In the genomic region with DNA sequence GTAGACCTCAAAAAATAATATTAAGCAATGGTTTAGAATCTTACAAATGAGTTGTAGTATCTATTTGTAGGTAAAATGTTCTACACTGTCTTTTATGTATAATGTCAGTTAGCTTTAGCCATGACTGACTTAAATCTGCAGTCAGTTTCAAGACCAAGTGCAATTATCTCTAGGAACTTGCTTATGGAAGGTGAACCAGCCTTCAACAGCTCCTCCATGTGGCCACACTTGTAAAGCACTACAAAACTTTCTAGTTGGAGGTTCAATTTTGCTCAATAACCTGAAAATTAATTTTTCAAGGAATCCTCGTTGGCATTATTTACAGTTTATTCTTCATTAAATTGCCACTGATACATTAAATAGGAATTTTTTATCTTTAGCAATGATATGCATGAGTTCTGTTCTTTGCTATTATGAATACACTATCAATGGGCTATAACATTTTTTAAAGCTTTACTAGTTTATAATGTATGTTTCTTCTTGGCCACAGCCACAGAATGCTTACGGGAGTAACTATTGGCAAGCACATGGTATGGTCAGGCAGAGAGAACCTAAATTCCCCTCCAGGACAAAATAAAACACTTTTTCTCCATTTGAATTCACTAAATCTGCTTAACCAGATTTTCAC, we compare ENCODE assay signal across 10 cellular contexts.
DNase-seq lines count a peak whose midpoint lies in the region; ATAC-seq and TF ChIP-seq lines count a peak whose summit lies in the region.
"Had no signal": no experiment of that assay in that cellular context is flagged by ENCODE, and none has a peak within 500 bp of the region (broad histone marks: within the 10 kb centered on the region; RNA-seq: fewer than 3 reads in every experiment).

No MANE protein-coding gene starts in this region.

- peak; percentile 43 for TF ChIP-seq CTCF in A673 (conservative IDR thresholded peaks at IDR 0.05; ENCODE audit: low read depth, low read length)
- TF ChIP-seq CTCF in GM12875 (IDR thresholded peaks at IDR 0.05; ENCODE audit: borderline replicate concordance, insufficient read depth, low read depth, low read length): peak; percentile 48
- TF ChIP-seq CTCF in choroid plexus epithelial cell (conservative IDR thresholded peaks at IDR 0.05; ENCODE audit: low read depth, low read length): peak; percentile 79
- TF ChIP-seq CTCF in nephron progenitor cell (IDR thresholded peaks at IDR 0.05): peak; percentile 65

- intact Hi-C loops in A673 (cut with micrococcal nuclease; ENCODE audit: unreplicated experiment): loop anchor here (5.0 kb wide), 1 partner anchor 325 kb away; no protein-coding TSS in a partner anchor

- H3K4me3 Mint-ChIP-seq in nephron progenitor cell: no peak overlapping the region
- H3K4me3 Mint-ChIP-seq in activated T-helper 17 cell treated with anti-CD3 and anti-CD28 coated beads, Interleukin-2, amount 50 U/mL, for 72 hours: no peak overlapping the region
- H3K4me3 Mint-ChIP-seq: dendritic cell treated with granulocyte-macrophage colony-stimulating factor and Interleukin-4, amounts not matched to agents 40 ng/mL and 50 ng/mL, for 4 days; stimulated activated naive CD8-positive, alpha-beta T cell treated with anti-CD3 and anti-CD28 coated beads, Interleukin-15, Interleukin-2, amounts not matched to agents 100 ng/mL and 50 ng/mL, for 24 hours had no signal

- no peak for ATAC-seq in activated T-helper 17 cell treated with anti-CD3 and anti-CD28 coated beads, Interleukin-2, amount 50 U/mL, for 72 hours (replicated peaks)
- ATAC-seq in GM19455 (IDR thresholded peaks at IDR 0.05; ENCODE audit: unreplicated experiment): no peak

- no peak overlapping the region for H3K27ac ChIP-seq in A673 (ENCODE audit: low read depth, low read length, poor library complexity, severe bottlenecking)

- POLR2A ChIA-PET in A673 (lab: Charles Lee; ENCODE audit: low non-redundant PET): no interaction called here

- H3K4me1 Mint-ChIP-seq in nephron progenitor cell: peaks cover 3% of the 10 kb centered on the region
- H3K4me1 Mint-ChIP-seq in activated T-helper 17 cell treated with anti-CD3 and anti-CD28 coated beads, Interleukin-2, amount 50 U/mL, for 72 hours: no peaks in the 10 kb centered on the region

- CTCF ChIA-PET in A673 (lab: Charles Lee): no interaction called here

- H3K9me3 ChIP-seq in A673 (ENCODE audit: low read depth, low read length, poor library complexity, severe bottlenecking): no peaks in the 10 kb centered on the region

- no peaks in the 10 kb centered on the region for H3K27me3 Mint-ChIP-seq in nephron progenitor cell (ENCODE audit: low read depth, poor library complexity)
- no peaks in the 10 kb centered on the region for H3K27me3 Mint-ChIP-seq in activated T-helper 17 cell treated with anti-CD3 and anti-CD28 coated beads, Interleukin-2, amount 50 U/mL, for 72 hours
- H3K27me3 Mint-ChIP-seq: dendritic cell treated with granulocyte-macrophage colony-stimulating factor and Interleukin-4, amounts not matched to agents 40 ng/mL and 50 ng/mL, for 4 days had no signal

- H3K36me3 ChIP-seq in A673 (ENCODE audit: insufficient read depth, low read length, poor library complexity, severe bottlenecking): no peaks in the 10 kb centered on the region

- no peaks in the 10 kb centered on the region for H3K36me3 Mint-ChIP-seq in nephron progenitor cell (ENCODE audit: low read depth)
- H3K36me3 Mint-ChIP-seq in activated T-helper 17 cell treated with anti-CD3 and anti-CD28 coated beads, Interleukin-2, amount 50 U/mL, for 72 hours (ENCODE audit: low read depth): no peaks in the 10 kb centered on the region

- no peaks in the 10 kb centered on the region for H3K27me3 ChIP-seq in A673 (replicated peaks; ENCODE audit: insufficient read depth, low read depth, low read length, poor library complexity)

- BruUV-seq in A673 (replicated peaks; lab: Mats Ljungman, UMichigan): no TSS peak

- DNase-seq in A673 (ENCODE audit: low spot score): peak; percentile 3
- DNase-seq in MV-4-11 (lab: John Stamatoyannopoulos, UW): peak; percentile 12
- peak; percentile 76 for DNase-seq in choroid plexus epithelial cell (ENCODE audit: low read depth)
- DNase-seq in nephron progenitor cell: peak; percentile 10
- DNase-seq in ecto neural progenitor cell (ENCODE audit: low spot score): no peak

- H3K4me1 ChIP-seq in A673 (ENCODE audit: insufficient read depth, low read length, poor library complexity, severe bottlenecking): no peaks in the 10 kb centered on the region

- no peak overlapping the region for H3K4me3 ChIP-seq in A673 (ENCODE audit: low read depth, low read length, poor library complexity, severe bottlenecking)
- no peak overlapping the region for H3K4me3 ChIP-seq in GM12875 (ENCODE audit: low read depth, low read length)
- H3K4me3 ChIP-seq in choroid plexus epithelial cell (ENCODE audit: low read depth, low read length): no peak overlapping the region

- no peaks in the 10 kb centered on the region for H3K9me3 Mint-ChIP-seq in nephron progenitor cell
- H3K9me3 Mint-ChIP-seq in activated T-helper 17 cell treated with anti-CD3 and anti-CD28 coated beads, Interleukin-2, amount 50 U/mL, for 72 hours: peaks cover 6% of the 10 kb centered on the region

- H3K27ac Mint-ChIP-seq in nephron progenitor cell: no peak overlapping the region
- H3K27ac Mint-ChIP-seq in activated T-helper 17 cell treated with anti-CD3 and anti-CD28 coated beads, Interleukin-2, amount 50 U/mL, for 72 hours: no peak overlapping the region
- H3K27ac Mint-ChIP-seq: dendritic cell treated with granulocyte-macrophage colony-stimulating factor and Interleukin-4, amounts not matched to agents 40 ng/mL and 50 ng/mL, for 4 days; stimulated activated naive CD8-positive, alpha-beta T cell treated with anti-CD3 and anti-CD28 coated beads, Interleukin-15, Interleukin-2, amounts not matched to agents 100 ng/mL and 50 ng/mL, for 24 hours had no signal
